15 cellular contexts compared by ENCODE assay signal in genomic region chr3:100245932-100246331, GRCh38.
DNase-seq lines count a peak whose midpoint lies in the region; ATAC-seq and TF ChIP-seq lines count a peak whose summit lies in the region.
"Had no signal": no experiment of that assay in that cellular context is flagged by ENCODE, and none has a peak within 500 bp of the region (broad histone marks: within the 10 kb centered on the region; RNA-seq: fewer than 3 reads in every experiment).

No MANE protein-coding gene starts in this region.

- no peak overlapping the region for H3K4me3 Mint-ChIP-seq in T-helper 2 cell treated with Interferon-gamma antibody and Interleukin-4, amounts not matched to agents 5 μg/mL and 100 μg/mL, for 36 hours
- H3K4me3 Mint-ChIP-seq: neural crest cell had no signal

- ATAC-seq in HG03039 (IDR thresholded peaks at IDR 0.05; ENCODE audit: unreplicated experiment) = no peak
- ATAC-seq: left colon had no signal

- peaks cover 2% of the 10 kb centered on the region for H3K36me3 Mint-ChIP-seq in T-helper 2 cell treated with Interferon-gamma antibody and Interleukin-4, amounts not matched to agents 5 μg/mL and 100 μg/mL, for 36 hours (ENCODE audit: low read depth)

- in situ Hi-C loops in GM13977 (cut with MboI; ENCODE audit: low pct_unique_long_range_greater_than_20kb, low sequenced_read_pairs, unreplicated experiment) = no loop called here

- TF ChIP-seq CTCF in fibroblast of mammary gland (conservative IDR thresholded peaks at IDR 0.05; ENCODE audit: control insufficient read depth, insufficient read depth, low read depth, low read length) = no peak
- no peak for TF ChIP-seq CTCF in GM13977 (IDR thresholded peaks at IDR 0.05; ENCODE audit: extremely low read depth, insufficient read depth, missing control alignments)

- H3K27me3 Mint-ChIP-seq in T-helper 2 cell treated with Interferon-gamma antibody and Interleukin-4, amounts not matched to agents 5 μg/mL and 100 μg/mL, for 36 hours (ENCODE audit: low read depth) = no peaks in the 10 kb centered on the region

- peak; percentile 14 to 23 for DNase-seq in stimulated activated CD4-positive, alpha-beta T cell treated with anti-CD3 and anti-CD28 coated beads, Interleukin-2, amount 100 ng/mL, for 24 hours
- DNase-seq in stimulated activated CD4-positive, alpha-beta T cell treated with anti-CD3 and anti-CD28 coated beads, Interleukin-4, amount 100 ng/mL, for 4 hours = no peak
- peak; percentile 10 for DNase-seq in T-helper 2 cell treated with Interferon-gamma antibody and Interleukin-4, amounts not matched to agents 5 μg/mL and 100 μg/mL, for 36 hours (ENCODE audit: low spot score)
- peak; percentile 72 for DNase-seq in fibroblast of mammary gland (ENCODE audit: low read depth)
- DNase-seq in stimulated activated naive CD4-positive, alpha-beta T cell treated with Interleukin-2 at 50 U/mL for 16 hours (lab: John Stamatoyannopoulos, UW) = no peak
- no peak for DNase-seq in GM13977 (ENCODE audit: low spot score)
- DNase-seq: AML-193, Caco-2, left colon, midbrain, NCI-H2081, NCI-H510A treated with DMSO at 0.1 percent for 48 hours, SHP77 treated with DMSO at 0.1 percent for 48 hours had no signal

- no peak overlapping the region for H3K27ac Mint-ChIP-seq in T-helper 2 cell treated with Interferon-gamma antibody and Interleukin-4, amounts not matched to agents 5 μg/mL and 100 μg/mL, for 36 hours

- H3K4me3 ChIP-seq in fibroblast of mammary gland (ENCODE audit: control insufficient read depth, low read depth, low read length) = no peak overlapping the region

- peaks cover 8% of the 10 kb centered on the region for H3K9me3 Mint-ChIP-seq in T-helper 2 cell treated with Interferon-gamma antibody and Interleukin-4, amounts not matched to agents 5 μg/mL and 100 μg/mL, for 36 hours

- H3K4me1 Mint-ChIP-seq in T-helper 2 cell treated with Interferon-gamma antibody and Interleukin-4, amounts not matched to agents 5 μg/mL and 100 μg/mL, for 36 hours (ENCODE audit: low read depth) = no peaks in the 10 kb centered on the region

Comparison
In these comparisons a context has a peak if more than half of its experiments do, and no peak if none do; other contexts are left out.
1. DNase-seq: peak in stimulated activated CD4-positive, alpha-beta T cell treated with anti-CD3 and anti-CD28 coated beads, Interleukin-2, amount 100 ng/mL, for 24 hours (2 of 2), T-helper 2 cell treated with Interferon-gamma antibody and Interleukin-4, amounts not matched to agents 5 μg/mL and 100 μg/mL, for 36 hours (single experiment) and fibroblast of mammary gland (single experiment); none in stimulated activated CD4-positive, alpha-beta T cell treated with anti-CD3 and anti-CD28 coated beads, Interleukin-4, amount 100 ng/mL, for 4 hours (0 of 2), stimulated activated naive CD4-positive, alpha-beta T cell treated with Interleukin-2 at 50 U/mL for 16 hours (single experiment) and GM13977 (single experiment).